ENCODE assay signal across 8 cellular contexts in genomic region chr19:39327990-39328705, GRCh38. TPM values are rescaled to one million over a fixed set of nuclear protein-coding genes. Genes with fewer than 3 reads are reported as not detected.
DNase-seq lines count a peak whose midpoint lies in the region; ATAC-seq lines count a peak whose summit lies in the region.

No MANE protein-coding gene starts in this region.

- H3K27me3 Mint-ChIP-seq in effector memory CD8-positive, alpha-beta T cell: no peaks in the 10 kb centered on the region

- H2BK5ac ChIP-seq in mesendoderm (ENCODE audit: low read length): no peak overlapping the region

- WGBS in mesendoderm (ENCODE audit: extremely low coverage, insufficient coverage, low lambda C conversion rate): no CpG with 5 or more reads among the region's 19 CpGs

- no peak overlapping the region for H3K4ac ChIP-seq in mesendoderm (ENCODE audit: low read depth, low read length)

- H3K27ac ChIP-seq in mesendoderm (ENCODE audit: low read depth, low read length): no peak overlapping the region

- no peak overlapping the region for H3K23ac ChIP-seq in mesendoderm (ENCODE audit: low read length)

- H3K4me1 ChIP-seq in mesendoderm (ENCODE audit: control insufficient read depth, low read depth, low read length): no peaks in the 10 kb centered on the region

- H4K8ac ChIP-seq in mesendoderm (ENCODE audit: low read depth, low read length): no peak overlapping the region

- H3K56ac ChIP-seq in mesendoderm (ENCODE audit: low read length): peak overlapping the region; percentile 39

- peaks cover 27% of the 10 kb centered on the region in 2 donors for H3K4me1 Mint-ChIP-seq in effector memory CD8-positive, alpha-beta T cell (ENCODE audit: low read depth in 2 of 2)

- ATAC-seq in effector memory CD8-positive, alpha-beta T cell (replicated peaks): peak; percentile 83
- ATAC-seq in GM18870 (IDR thresholded peaks at IDR 0.05; ENCODE audit: unreplicated experiment): no peak

- H3K79me1 ChIP-seq in mesendoderm (ENCODE audit: low read length): no peaks in the 10 kb centered on the region

- peak overlapping the region; percentile 35 to 68 for H3K27ac Mint-ChIP-seq in effector memory CD8-positive, alpha-beta T cell

- peak overlapping the region; percentile 4 to 18 for H3K4me3 Mint-ChIP-seq in effector memory CD8-positive, alpha-beta T cell

- H2BK120ac ChIP-seq in mesendoderm (ENCODE audit: low read depth, low read length): no peak overlapping the region

- H2BK15ac ChIP-seq in mesendoderm (replicated peaks; ENCODE audit: low read depth): no peak overlapping the region

- H3K9ac ChIP-seq in mesendoderm (ENCODE audit: low read length): peak overlapping the region; percentile 21

- no peaks in the 10 kb centered on the region for H3K36me3 ChIP-seq in H7 (replicated peaks; ENCODE audit: control insufficient read depth, insufficient read depth, low read length)
- no peaks in the 10 kb centered on the region for H3K36me3 ChIP-seq in mesendoderm (ENCODE audit: control insufficient read depth, insufficient read depth, low read length)

- H4K5ac ChIP-seq in mesendoderm (ENCODE audit: low read length): no peak overlapping the region

- H3K27me3 ChIP-seq in H7 (ENCODE audit: control insufficient read depth, insufficient read depth, low read length): peaks cover 2% of the 10 kb centered on the region; the same call in 1 of the 2 replicates
- H3K27me3 ChIP-seq in mesendoderm (ENCODE audit: insufficient read depth, low read length, poor library complexity): no peaks in the 10 kb centered on the region

- H3K4me3 ChIP-seq in H7 (ENCODE audit: insufficient read depth, low read depth, low read length) (no peak overlapping the region), mesendoderm (ENCODE audit: low read length) (no peak overlapping the region)

- H2AK5ac ChIP-seq in mesendoderm (ENCODE audit: low read length): no peak overlapping the region

- no peak overlapping the region for H3K18ac ChIP-seq in mesendoderm (ENCODE audit: low read length)

- H3K9me3 Mint-ChIP-seq in effector memory CD8-positive, alpha-beta T cell: no peaks in the 10 kb centered on the region

- peaks cover 67% of the 10 kb centered on the region for H3K36me3 Mint-ChIP-seq in effector memory CD8-positive, alpha-beta T cell (ENCODE audit: insufficient read depth)

- no peak overlapping the region for H3K4me2 ChIP-seq in mesendoderm (ENCODE audit: low read length)

- no peaks in the 10 kb centered on the region for H3K79me2 ChIP-seq in mesendoderm (ENCODE audit: control insufficient read depth, insufficient read depth, low read length)

- DNase-seq in Ammon's horn (ENCODE audit: low spot score) (peak; percentile 85), H7 (peak; percentile 93), NCI-H748 (lab: John Stamatoyannopoulos, UW; ENCODE audit: unreplicated experiment) (peak; percentile 71), mesendoderm (peak; percentile 78)
- peak; percentile 66 to 73 for DNase-seq in activated CD8-positive, alpha-beta memory T cell treated with anti-CD3 and anti-CD28 coated beads for 4 hours (ENCODE audit: low read depth in 2 of 2)
- peak; percentile 84 to 90 (median 88) for DNase-seq in effector memory CD8-positive, alpha-beta T cell
- DNase-seq in stimulated activated CD8-positive, alpha-beta memory T cell treated with anti-CD3 and anti-CD28 coated beads, Interleukin-15, amount 100 ng/mL, for 48 hours (ENCODE audit: low read depth in 2 of 2): peak; percentile 50 to 55

RNA-seq across cellular contexts. Expression of gene LRFN1, which starts 7.5 kb away (rescaled TPM):
- total RNA-seq in H7 (2014; rRNA removed; shearing (Covaris generic)): 1.9 and 2.4 TPM in 2 replicates
- 2.3 TPM for polyA plus RNA-seq in mesendoderm (2013, experiment 1 of 2)
- 2.8 TPM for polyA plus RNA-seq in mesendoderm (2013, experiment 2 of 2)

RNA-seq across cellular contexts. Expression of gene GMFG, which starts 7.7 kb away (rescaled TPM):
- 0.63 TPM in 1 of 2 replicates, not detected in the other for total RNA-seq in H7 (2014; rRNA removed; shearing (Covaris generic))
- 0.27 TPM for polyA plus RNA-seq in mesendoderm (2013, experiment 1 of 2)
- 0.60 TPM for polyA plus RNA-seq in mesendoderm (2013, experiment 2 of 2)

RNA-seq across cellular contexts. Expression of gene SAMD4B, which starts 14.1 kb away (rescaled TPM):
- 113 and 122 TPM in 2 replicates for total RNA-seq in H7 (2014; rRNA removed; shearing (Covaris generic))
- polyA plus RNA-seq in mesendoderm (2013, experiment 1 of 2): 141 TPM
- polyA plus RNA-seq in mesendoderm (2013, experiment 2 of 2): 143 TPM

RNA-seq across cellular contexts. Expression of gene IFNL1, which starts 31.9 kb away (rescaled TPM):
- total RNA-seq in H7 (2014; rRNA removed; shearing (Covaris generic)): not detected in 2 replicates
- not detected for polyA plus RNA-seq in mesendoderm (2013, experiment 1 of 2)
- not detected for polyA plus RNA-seq in mesendoderm (2013, experiment 2 of 2)

RNA-seq across cellular contexts. Expression of gene IFNL2, which starts 60.0 kb away (rescaled TPM):
- not detected in 2 replicates for total RNA-seq in H7 (2014; rRNA removed; shearing (Covaris generic))
- not detected for polyA plus RNA-seq in mesendoderm (2013, experiment 1 of 2)
- not detected for polyA plus RNA-seq in mesendoderm (2013, experiment 2 of 2)
